ENCODE assay signal across 7 cellular contexts in genomic region chr16:29258946-29259634, GRCh38.
DNase-seq lines count a peak whose midpoint lies in the region; ATAC-seq, FAIRE-seq and TF ChIP-seq lines count a peak whose summit lies in the region.
"Not testable (repeated sequence)": the region's sequence is repeated elsewhere in the genome, so short reads cannot be mapped to it uniquely, and the experiment has no call there.

No MANE protein-coding gene starts in this region.

- H3K27ac Mint-ChIP-seq in Calu3 (ENCODE audit: unreplicated experiment) (peak overlapping the region; percentile 29), memory B cell (peak overlapping the region; percentile 17)

- H3K4me3 Mint-ChIP-seq in Calu3 (ENCODE audit: low read depth, unreplicated experiment); memory B cell: not testable (repeated sequence)

- H3K4me1 ChIP-seq in adrenal gland (replicated peaks in 1 of 2) = peaks cover 16 to 21% of the 10 kb centered on the region in 2 donors
- peaks cover 9 to 66% (median 24%) of the 10 kb centered on the region in 9 donors for H3K4me1 ChIP-seq in heart right ventricle
- H3K4me1 ChIP-seq in kidney (ENCODE audit: control insufficient read depth in 1 of 2, insufficient read depth in 1 of 2, low read depth in 1 of 2, low read length in 2 of 2) = not testable (repeated sequence)
- peaks cover 0 to 14% (median 11%) of the 10 kb centered on the region in 3 donors for H3K4me1 ChIP-seq in pancreas
- peaks cover 0 to 27% (median 4%) of the 10 kb centered on the region in 4 donors for H3K4me1 ChIP-seq in tibial nerve

- H3K9ac ChIP-seq in kidney (ENCODE audit: low read length in 2 of 2) = not testable (repeated sequence)

- H3K36me3 ChIP-seq in adrenal gland (replicated peaks in 1 of 2); heart right ventricle; kidney (ENCODE audit: control insufficient read depth in 1 of 2, insufficient read depth in 2 of 2, low read length in 2 of 2); pancreas; tibial nerve: not testable (repeated sequence)

- not testable (repeated sequence) for H3K9me3 ChIP-seq in adrenal gland (replicated peaks in 1 of 3); heart right ventricle; kidney (ENCODE audit: control insufficient read depth in 1 of 2, low read length in 2 of 2); pancreas; tibial nerve

- 80 to 91% (median 87%) methylated on average over 6 to 19 of the region's 19 CpGs for WGBS in adrenal gland, 4 donors
- WGBS in heart right ventricle, 2 donors = 95 to 96% methylated on average over 19 of the region's 19 CpGs
- WGBS in pancreas, 2 donors = 91 to 92% methylated on average over 17 to 19 of the region's 19 CpGs
- WGBS in tibial nerve, 2 donors = 92 to 93% methylated on average over 15 to 19 of the region's 19 CpGs

- not testable (repeated sequence) for H3K27me3 Mint-ChIP-seq in Calu3 (ENCODE audit: unreplicated experiment); memory B cell

- H3K36me3 Mint-ChIP-seq in Calu3 (ENCODE audit: insufficient read depth, unreplicated experiment) = peaks cover 79% of the 10 kb centered on the region
- H3K36me3 Mint-ChIP-seq in memory B cell = peaks cover 12% of the 10 kb centered on the region

- H3K4me1 Mint-ChIP-seq in Calu3 (ENCODE audit: low read depth, unreplicated experiment) = peaks cover 46% of the 10 kb centered on the region
- not testable (repeated sequence) for H3K4me1 Mint-ChIP-seq in memory B cell

- not testable (repeated sequence) for FAIRE-seq in kidney (lab: Jason Lieb, UNC); pancreas (lab: Jason Lieb, UNC)

- not testable (repeated sequence) for H3K27me3 ChIP-seq in adrenal gland, heart right ventricle, pancreas, tibial nerve

- not testable (repeated sequence) for TF ChIP-seq CTCF in Calu3 (IDR thresholded peaks at IDR 0.05; ENCODE audit: unreplicated experiment); adrenal gland (IDR thresholded peaks at IDR 0.05); heart right ventricle (IDR thresholded peaks at IDR 0.05); kidney (IDR thresholded peaks at IDR 0.05; ENCODE audit: borderline replicate concordance, extremely low read depth, insufficient read depth); pancreas (IDR thresholded peaks at IDR 0.05); tibial nerve (IDR thresholded peaks at IDR 0.05)

- DNase-seq in Calu3; adrenal gland; heart right ventricle; memory B cell (ENCODE audit: low spot score in 2 of 2); pancreas; tibial nerve (ENCODE audit: low spot score in 2 of 2): not testable (repeated sequence)
- peak; percentile 64 for DNase-seq in kidney

- BruUV-seq in Calu3 (replicated peaks; lab: Mats Ljungman, UMichigan) = not testable (repeated sequence)

- ATAC-seq in heart right ventricle; memory B cell (ENCODE audit: low read depth); pancreas: not testable (repeated sequence)

- intact Hi-C loops in Calu3 (cut with micrococcal nuclease; ENCODE audit: unreplicated experiment); kidney (cut with DNase I); pancreas (cut with DNase I): not testable (repeated sequence)
- intact Hi-C loops in adrenal gland (cut with DNase I) = loop anchor here in 1 of 2 donors (10.0 kb wide), 1 partner anchor 144 kb away; no protein-coding TSS in a partner anchor
- intact Hi-C loops in heart right ventricle (cut with DNase I) = loop anchor here in 5 of 10 donors (5.0 to 10.0 kb wide), 3 partner anchors 142 to 284 kb away; partner anchors contain the start of gene SPNS1 (in 1 of the 5)

- TF ChIP-seq POLR2A in adrenal gland (IDR thresholded peaks at IDR 0.05); tibial nerve (IDR thresholded peaks at IDR 0.05): not testable (repeated sequence)

- CTCF ChIA-PET in Calu3 (lab: Charles Lee) = not testable (repeated sequence)

- peak overlapping the region; percentile 60 to 87 (median 82) for H3K27ac ChIP-seq in adrenal gland
- peak overlapping the region; percentile 74 to 93 (median 86) for H3K27ac ChIP-seq in heart right ventricle
- peak overlapping the region in 1 of 2 donors; percentile 47 for H3K27ac ChIP-seq in kidney (ENCODE audit: low read depth in 2 of 2, low read length in 2 of 2)
- H3K27ac ChIP-seq in pancreas = peak overlapping the region in 3 of 4 donors; percentile 57 to 72 (median 62)
- H3K27ac ChIP-seq in tibial nerve = peak overlapping the region in 3 of 4 donors; percentile 30 to 68 (median 65)

- H3K4me3 ChIP-seq in adrenal gland; heart right ventricle; kidney (ENCODE audit: low read length in 2 of 2); pancreas; tibial nerve: not testable (repeated sequence)

- not testable (repeated sequence) for TF ChIP-seq EP300 in tibial nerve (IDR thresholded peaks at IDR 0.05)

- H3K9me3 Mint-ChIP-seq in Calu3 (ENCODE audit: low read depth, unreplicated experiment); memory B cell: not testable (repeated sequence)
